8 cellular contexts compared by ENCODE assay signal in genomic region chr6:47308674-47309325, GRCh38. TPM values are rescaled to one million over a fixed set of nuclear protein-coding genes. Genes with fewer than 3 reads are reported as not detected.
DNase-seq lines count a peak whose midpoint lies in the region; ATAC-seq and TF ChIP-seq lines count a peak whose summit lies in the region.

No MANE protein-coding gene starts in this region.

- no peaks in the 10 kb centered on the region for H3K9me3 ChIP-seq in neuronal stem cell (replicated peaks in 1 of 2; ENCODE audit: control insufficient read depth in 2 of 2, insufficient read depth in 1 of 2, low read depth in 1 of 2, low read length in 2 of 2)

- peak overlapping the region; percentile 97 for H3K18ac ChIP-seq in neuronal stem cell (ENCODE audit: low read length)

- no CpG with 5 or more reads among the region's 49 CpGs for WGBS in neuronal stem cell (ENCODE audit: extremely low coverage in 2 of 2, insufficient read length in 2 of 2, insufficient replicate concordance in 1 of 2), 2 donors

- no peak overlapping the region for H4K91ac ChIP-seq in neuronal stem cell (ENCODE audit: low read depth, low read length, poor library complexity)

- H3K4me3 Mint-ChIP-seq in activated CD4-positive, alpha-beta memory T cell treated with anti-CD3 and anti-CD28 coated beads for 36 hours, result peak overlapping the region; percentile 50

- H3K23ac ChIP-seq in neuronal stem cell (ENCODE audit: low read depth, low read length, poor library complexity), result peak overlapping the region; percentile 96

- CTCF ChIA-PET in activated CD4-positive, alpha-beta memory T cell treated with anti-CD3 and anti-CD28 coated beads for 36 hours (lab: Charles Lee), result interaction anchor here (0.9 kb wide), 1 partner anchor 460 kb away, joined by 3 read pairs; no protein-coding TSS in a partner anchor

- TF ChIP-seq POLR2A in GM18505 (IDR thresholded peaks at IDR 0.05; ENCODE audit: borderline replicate concordance, extremely low read depth, insufficient read depth, insufficient read length), result no peak

- H3K27ac Mint-ChIP-seq in activated CD4-positive, alpha-beta memory T cell treated with anti-CD3 and anti-CD28 coated beads for 36 hours, result no peak overlapping the region

- no peak overlapping the region for H3K14ac ChIP-seq in neuronal stem cell (ENCODE audit: low read length)

- H2BK12ac ChIP-seq in neuronal stem cell (ENCODE audit: low read length), result no peak overlapping the region

- H3K4me1 Mint-ChIP-seq in activated CD4-positive, alpha-beta memory T cell treated with anti-CD3 and anti-CD28 coated beads for 36 hours (ENCODE audit: low read depth), result peaks cover 8% of the 10 kb centered on the region

- peak overlapping the region; percentile 79 for H2BK5ac ChIP-seq in neuronal stem cell (ENCODE audit: low read length)

- H3K4me2 ChIP-seq in neuronal stem cell (ENCODE audit: insufficient read depth, low read length, poor library complexity, severe bottlenecking), result peak overlapping the region; percentile 77

- H3K79me1 ChIP-seq in neuronal stem cell (ENCODE audit: low read depth, low read length), result peaks cover 5% of the 10 kb centered on the region

- H2AK5ac ChIP-seq in neuronal stem cell (ENCODE audit: low read depth, low read length), result peak overlapping the region; percentile 42

- H3K4me1 ChIP-seq in neuronal stem cell (ENCODE audit: control insufficient read depth in 2 of 2, insufficient read depth in 1 of 2, low read depth in 1 of 2, low read length in 2 of 2), result peaks cover 3% of the 10 kb centered on the region in 2 donors

- H2AFZ ChIP-seq in neuronal stem cell (ENCODE audit: low read length), result peak overlapping the region; percentile 99

- no peaks in the 10 kb centered on the region for H3K9me3 Mint-ChIP-seq in activated CD4-positive, alpha-beta memory T cell treated with anti-CD3 and anti-CD28 coated beads for 36 hours

- no peak for TF ChIP-seq CTCF in foreskin fibroblast (IDR thresholded peaks at IDR 0.05; ENCODE audit: low read depth, low read length)

- POLR2A ChIA-PET in activated CD4-positive, alpha-beta memory T cell treated with anti-CD3 and anti-CD28 coated beads for 36 hours (lab: Charles Lee), result no interaction called here

- no peak overlapping the region for H4K8ac ChIP-seq in neuronal stem cell (ENCODE audit: low read depth, low read length)

- H3K27me3 Mint-ChIP-seq in activated CD4-positive, alpha-beta memory T cell treated with anti-CD3 and anti-CD28 coated beads for 36 hours, result peaks cover 35% of the 10 kb centered on the region

- peak overlapping the region; percentile 96 for H2BK15ac ChIP-seq in neuronal stem cell (ENCODE audit: low read length)

- peak overlapping the region; percentile 95 for H3K9ac ChIP-seq in neuronal stem cell (ENCODE audit: low read depth, low read length, poor library complexity)

- peaks cover 0 to 14% (median 0%) of the 10 kb centered on the region in 3 experiments for H3K27me3 ChIP-seq in neuronal stem cell (ENCODE audit: control insufficient read depth in 3 of 3, insufficient read depth in 3 of 3, low read depth in 1 of 3, low read length in 3 of 3)

- H3K4me3 ChIP-seq in foreskin fibroblast (ENCODE audit: low read depth in 1 of 2, low read length in 2 of 2), result peak overlapping the region; percentile 68 to 78
- peak overlapping the region; percentile 74 to 97 for H3K4me3 ChIP-seq in neuronal stem cell (ENCODE audit: low read length in 2 of 2)

- no peaks in the 10 kb centered on the region for H3K36me3 ChIP-seq in neuronal stem cell (replicated peaks in 1 of 2; ENCODE audit: control insufficient read depth in 2 of 2, insufficient read depth in 2 of 2, low read length in 2 of 2)

- H3K36me3 Mint-ChIP-seq in activated CD4-positive, alpha-beta memory T cell treated with anti-CD3 and anti-CD28 coated beads for 36 hours, result no peaks in the 10 kb centered on the region

- intact Hi-C loops in activated CD4-positive, alpha-beta memory T cell treated with anti-CD3 and anti-CD28 coated beads for 36 hours (cut with micrococcal nuclease), result no loop called here

- no peak overlapping the region for H3K27ac ChIP-seq in neuronal stem cell (replicated peaks; ENCODE audit: low read length)

- DNase-seq in Ammon's horn (ENCODE audit: low spot score), result peak; percentile 15
- DNase-seq in activated CD4-positive, alpha-beta memory T cell treated with anti-CD3 and anti-CD28 coated beads for 36 hours, result no peak
- DNase-seq in foreskin fibroblast, result peak; percentile 13 to 58
- peak; percentile 37 for DNase-seq in neuronal stem cell (ENCODE audit: low spot score)
- DNase-seq in globus pallidus (ENCODE audit: low spot score), result no peak

- ATAC-seq in GM18505 (IDR thresholded peaks at IDR 0.05; ENCODE audit: unreplicated experiment), result peak; percentile 13
- ATAC-seq in HG03571 (IDR thresholded peaks at IDR 0.05; ENCODE audit: unreplicated experiment), result peak; percentile 23
- no peak for ATAC-seq in HG02623 (IDR thresholded peaks at IDR 0.05; ENCODE audit: unreplicated experiment)

- no peak overlapping the region for H3K4ac ChIP-seq in neuronal stem cell (ENCODE audit: low read length)

- no peak overlapping the region for H2BK120ac ChIP-seq in neuronal stem cell (ENCODE audit: low read depth, low read length)

RNA-seq across cellular contexts. Expression of gene TNFRSF21, which starts 0.9 kb away (rescaled TPM):
- total RNA-seq in activated CD4-positive, alpha-beta memory T cell treated with anti-CD3 and anti-CD28 coated beads for 36 hours, result 1 to 10 TPM in 1 of 2 experiments, under 1 TPM in 1; 0.97 to 1.2 TPM
- 28.9 TPM for polyA plus RNA-seq in neuronal stem cell (2013, experiment 1 of 2)
- polyA plus RNA-seq in neuronal stem cell (2013, experiment 2 of 2), result 28.2 TPM

Comparison
In these comparisons a context has a peak if more than half of its experiments do, and no peak if none do; other contexts are left out.
1. DNase-seq: peak in Ammon's horn (single experiment), foreskin fibroblast (2 of 2) and neuronal stem cell (single experiment); none in activated CD4-positive, alpha-beta memory T cell treated with anti-CD3 and anti-CD28 coated beads for 36 hours (single experiment) and globus pallidus (single experiment).